In the genomic region with DNA sequence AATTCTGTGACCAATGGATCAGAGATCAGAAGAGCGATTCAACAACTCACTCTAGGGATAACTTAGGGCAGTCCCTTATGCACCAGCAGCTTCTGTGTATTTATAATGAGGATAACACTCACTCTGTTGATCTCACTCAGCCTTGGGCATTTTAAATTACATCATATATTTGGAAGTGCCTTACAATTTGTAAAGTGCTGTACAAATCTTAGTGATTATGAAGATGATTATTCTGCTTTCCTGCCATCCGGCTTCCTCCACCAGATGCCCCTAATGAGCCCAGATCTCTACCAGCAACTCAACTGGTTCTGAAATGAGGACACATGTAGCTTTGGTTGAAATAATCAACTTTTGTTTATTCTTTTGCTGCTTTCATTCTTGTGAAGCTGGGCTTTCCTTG, we compare ENCODE assay signal across 30 cellular contexts.
DNase-seq lines count a peak whose midpoint lies in the region; ATAC-seq and TF ChIP-seq lines count a peak whose summit lies in the region.
"Had no signal": no experiment of that assay in that cellular context is flagged by ENCODE, and none has a peak within 500 bp of the region (broad histone marks: within the 10 kb centered on the region; RNA-seq: fewer than 3 reads in every experiment).

No MANE protein-coding gene starts in this region.

- H3K4me2 ChIP-seq in GM23248 (ENCODE audit: unreplicated experiment) = no peak overlapping the region
- H3K4me2 ChIP-seq in SK-N-SH = no peak overlapping the region
- H3K4me2 ChIP-seq: neural progenitor cell had no signal

- H3K36me3 ChIP-seq in GM23248 (ENCODE audit: low read depth) (no peaks in the 10 kb centered on the region), SK-N-SH (replicated peaks in 1 of 2; ENCODE audit: control insufficient read depth in 1 of 2, insufficient read depth in 2 of 2, low read length in 1 of 2) (no peaks in the 10 kb centered on the region)
- H3K36me3 ChIP-seq: heart left ventricle, left ventricle myocardium inferior, neural progenitor cell, right lobe of liver, tibial nerve had no signal

- no peaks in the 10 kb centered on the region for H3K36me3 Mint-ChIP-seq in activated T-cell treated with anti-CD3 and anti-CD28 coated beads, Interleukin-2, amount 50 U/mL, for 72 hours (ENCODE audit: insufficient read depth in 2 of 2)
- H3K36me3 Mint-ChIP-seq: CD14-positive monocyte, neural progenitor cell had no signal

- H3K79me2 ChIP-seq in GM23248 (ENCODE audit: insufficient read depth) = no peaks in the 10 kb centered on the region
- no peaks in the 10 kb centered on the region for H3K79me2 ChIP-seq in SK-N-SH (ENCODE audit: insufficient read depth)

- DNase-seq in AG09309 (ENCODE audit: low read depth) (no peak), GM23248 (peak; percentile 34), SK-N-SH (peak; percentile 22), foreskin fibroblast (peak; percentile 26 to 68), DMS79 (lab: John Stamatoyannopoulos, UW) (no peak), SKM-1 (lab: John Stamatoyannopoulos, UW; ENCODE audit: unreplicated experiment) (no peak)
- DNase-seq in stimulated activated CD4-positive, alpha-beta T cell treated with anti-CD3 and anti-CD28 coated beads, Interleukin-15, amount 100 ng/mL, for 24 hours = no peak
- no peak for DNase-seq in activated T-cell treated with anti-CD3 and anti-CD28 coated beads, Interleukin-2, amount 50 U/mL, for 72 hours
- DNase-seq: ACHN; activated CD4-positive, alpha-beta memory T cell treated with anti-CD3 and anti-CD28 coated beads, Interleukin-2, amount 10 ng/mL, durations not matched to agents 7 days and 5 days; activated naive CD4-positive, alpha-beta T cell treated with anti-CD3 and anti-CD28 coated beads, Interleukin-2, amount 50 U/mL, for 16 hours; anterior cingulate cortex; heart left ventricle; Kasumi-1; left ventricle myocardium inferior; mesendoderm; MV-4-11; NCI-H1436 treated with DMSO at 0.1 percent for 48 hours; NCI-H2081 treated with DMSO at 0.1 percent for 48 hours; NCI-H345; NCI-H748 treated with DMSO at 0.1 percent for 48 hours; right lobe of liver; SHP77 treated with DMSO at 0.1 percent for 48 hours; stimulated activated CD4-positive, alpha-beta T cell treated with anti-CD3 and anti-CD28 coated beads, Interleukin-4, amount 100 ng/mL, for 1 hour; SW 1271 had no signal

- H3K9me3 ChIP-seq in GM23248 (ENCODE audit: low read depth) = no peaks in the 10 kb centered on the region
- H3K9me3 ChIP-seq in SK-N-SH = no peaks in the 10 kb centered on the region
- H3K9me3 ChIP-seq: heart left ventricle, left ventricle myocardium inferior, right lobe of liver had no signal

- no peaks in the 10 kb centered on the region for H4K20me1 ChIP-seq in GM23248 (ENCODE audit: insufficient read depth)
- H4K20me1 ChIP-seq in SK-N-SH (ENCODE audit: insufficient read depth) = no peaks in the 10 kb centered on the region

- WGBS in GM23248 (ENCODE audit: low coverage in 1 of 2, low lambda C conversion rate in 2 of 2, missing lambda C conversion rate in 2 of 2), 2 experiments = 90 to 98% methylated on average over 2 of the region's 2 CpGs
- WGBS in SK-N-SH (ENCODE audit: low lambda C conversion rate) = 77% methylated on average over 2 of the region's 2 CpGs

- H3K27me3 Mint-ChIP-seq in activated T-cell treated with anti-CD3 and anti-CD28 coated beads, Interleukin-2, amount 50 U/mL, for 72 hours (ENCODE audit: low read depth) = peaks cover 50% of the 10 kb centered on the region
- H3K27me3 Mint-ChIP-seq: activated CD4-positive, alpha-beta memory T cell treated with anti-CD3 and anti-CD28 coated beads, Interleukin-2, amount 10 ng/mL, durations not matched to agents 7 days and 5 days had no signal

- no peak for ATAC-seq in activated T-cell treated with anti-CD3 and anti-CD28 coated beads, Interleukin-2, amount 50 U/mL, for 72 hours (replicated peaks in 1 of 2)
- ATAC-seq: activated T-helper 17 cell treated with anti-CD3 and anti-CD28 coated beads, Interleukin-2, amount 50 U/mL, for 72 hours; HCT116; heart left ventricle; right lobe of liver had no signal

- CTCF ChIA-PET in SK-N-SH (lab: Yijun Ruan, JAX) = interaction anchor here (0.9 to 3.0 kb wide), 3 partner anchors 9 to 366 kb away, joined by 3 to 17 read pairs (median 4); partner anchors contain the start of gene ELL2

- no peak overlapping the region for H3K27ac Mint-ChIP-seq in activated T-cell treated with anti-CD3 and anti-CD28 coated beads, Interleukin-2, amount 50 U/mL, for 72 hours
- H3K27ac Mint-ChIP-seq: activated CD4-positive, alpha-beta memory T cell treated with anti-CD3 and anti-CD28 coated beads, Interleukin-2, amount 10 ng/mL, durations not matched to agents 7 days and 5 days; activated T-helper 17 cell treated with anti-CD3 and anti-CD28 coated beads, Interleukin-2, amount 50 U/mL, for 72 hours; CD14-positive monocyte; neural progenitor cell had no signal

- peaks cover 15% of the 10 kb centered on the region for H3K4me1 Mint-ChIP-seq in activated T-cell treated with anti-CD3 and anti-CD28 coated beads, Interleukin-2, amount 50 U/mL, for 72 hours (ENCODE audit: low read depth)
- H3K4me1 Mint-ChIP-seq: activated T-helper 17 cell treated with anti-CD3 and anti-CD28 coated beads, Interleukin-2, amount 50 U/mL, for 72 hours had no signal

- no peak overlapping the region for H3K4me3 ChIP-seq in AG09309 (ENCODE audit: control insufficient read depth, low read depth, low read length)
- no peak overlapping the region for H3K4me3 ChIP-seq in GM23248
- H3K4me3 ChIP-seq in SK-N-SH (ENCODE audit: low read depth in 2 of 2, low read length in 1 of 2) = no peak overlapping the region
- no peak overlapping the region for H3K4me3 ChIP-seq in foreskin fibroblast (ENCODE audit: low read depth in 1 of 2, low read length in 2 of 2)
- H3K4me3 ChIP-seq: heart left ventricle, left ventricle myocardium inferior, neural progenitor cell, right lobe of liver, tibial nerve had no signal

- POLR2A ChIA-PET in SK-N-SH (lab: Yijun Ruan, JAX) = no interaction called here

- H3K27ac ChIP-seq in GM23248 = no peak overlapping the region
- H3K27ac ChIP-seq in SK-N-SH (ENCODE audit: low read depth in 2 of 2, low read length in 1 of 2) = peak overlapping the region in 1 of 2 experiments; percentile 70; a peak in 2 of 4 replicates
- H3K27ac ChIP-seq: heart left ventricle, left ventricle myocardium inferior, neural progenitor cell, right lobe of liver, tibial nerve had no signal

- H3K9ac ChIP-seq in GM23248 = no peak overlapping the region
- no peak overlapping the region for H3K9ac ChIP-seq in SK-N-SH
- H3K9ac ChIP-seq: neural progenitor cell had no signal

- peak; percentile 6; the same call in 1 of the 2 replicates for TF ChIP-seq RAD21 in SK-N-SH (IDR thresholded peaks at IDR 0.05; ENCODE audit: low read length)

- H3K9me2 ChIP-seq in GM23248 (ENCODE audit: insufficient read depth) (no peaks in the 10 kb centered on the region), SK-N-SH (no peaks in the 10 kb centered on the region)

- in situ Hi-C loops in GM23248 (cut with MboI) = no loop called here

- no peak overlapping the region for H3K4me3 Mint-ChIP-seq in activated T-cell treated with anti-CD3 and anti-CD28 coated beads, Interleukin-2, amount 50 U/mL, for 72 hours
- H3K4me3 Mint-ChIP-seq: activated CD4-positive, alpha-beta memory T cell treated with anti-CD3 and anti-CD28 coated beads, Interleukin-2, amount 10 ng/mL, durations not matched to agents 7 days and 5 days; activated T-helper 17 cell treated with anti-CD3 and anti-CD28 coated beads, Interleukin-2, amount 50 U/mL, for 72 hours; CD14-positive monocyte; neural progenitor cell had no signal

- TF ChIP-seq EP300 in SK-N-SH (IDR thresholded peaks at IDR 0.05; ENCODE audit: borderline replicate concordance in 1 of 2, low read depth in 1 of 2, low read length in 1 of 2) = peak in 1 of 2 experiments; percentile 70; a peak in 1 of 4 replicates

- H2AFZ ChIP-seq in GM23248 = no peak overlapping the region
- no peak overlapping the region for H2AFZ ChIP-seq in SK-N-SH (ENCODE audit: low read depth)
- H2AFZ ChIP-seq: neural progenitor cell had no signal

- peaks cover 59% of the 10 kb centered on the region for H3K4me1 ChIP-seq in GM23248 (ENCODE audit: insufficient read depth)
- peaks cover 15 to 42% of the 10 kb centered on the region in 2 experiments; a peak in 3 of 4 replicates for H3K4me1 ChIP-seq in SK-N-SH (ENCODE audit: control insufficient read depth in 1 of 2, insufficient read depth in 2 of 2, low read depth in 1 of 2, low read length in 1 of 2)
- H3K4me1 ChIP-seq: neural progenitor cell had no signal

- peak; percentile 19 for TF ChIP-seq CTCF in AG09309 (IDR thresholded peaks at IDR 0.05; ENCODE audit: control insufficient read depth, insufficient read depth, low read depth, low read length, missing control alignments)
- no peak; the same call in 1 of the 2 replicates for TF ChIP-seq CTCF in SK-N-SH (IDR thresholded peaks at IDR 0.05)
- peak; percentile 6 for TF ChIP-seq CTCF in foreskin fibroblast (IDR thresholded peaks at IDR 0.05; ENCODE audit: low read depth, low read length)

- peaks cover 0 to 2% of the 10 kb centered on the region in 2 donors for H3K9me3 Mint-ChIP-seq in activated T-cell treated with anti-CD3 and anti-CD28 coated beads, Interleukin-2, amount 50 U/mL, for 72 hours
- H3K9me3 Mint-ChIP-seq: activated CD4-positive, alpha-beta memory T cell treated with anti-CD3 and anti-CD28 coated beads, Interleukin-2, amount 10 ng/mL, durations not matched to agents 7 days and 5 days; activated T-helper 17 cell treated with anti-CD3 and anti-CD28 coated beads, Interleukin-2, amount 50 U/mL, for 72 hours; neural progenitor cell had no signal

- H3F3A ChIP-seq in GM23248 (ENCODE audit: insufficient read depth) (peaks cover 24% of the 10 kb centered on the region), SK-N-SH (replicated peaks; ENCODE audit: insufficient read depth) (peaks cover 8% of the 10 kb centered on the region)

- H3K27me3 ChIP-seq in GM23248 (replicated peaks; ENCODE audit: insufficient read depth) (no peaks in the 10 kb centered on the region), SK-N-SH (ENCODE audit: insufficient read depth) (no peaks in the 10 kb centered on the region)
- H3K27me3 ChIP-seq: heart left ventricle, neural progenitor cell, right lobe of liver, tibial nerve had no signal

TF ChIP-seq in SK-N-SH, 30 proteins besides CTCF, POLR2A, EP300 and RAD21 (continues in another document):
- TF ChIP-seq GABPA (IDR thresholded peaks at IDR 0.05; ENCODE audit: low read depth) = no peak
- TF ChIP-seq MEF2A (IDR thresholded peaks at IDR 0.05; ENCODE audit: borderline replicate concordance, low read depth) = no peak
- no peak for TF ChIP-seq FOXJ3 (CRISPR knock-in tag; IDR thresholded peaks at IDR 0.05)
- no peak for TF ChIP-seq FOXM1 (IDR thresholded peaks at IDR 0.05; ENCODE audit: low read depth)
- no peak for TF ChIP-seq MXI1 (IDR thresholded peaks at IDR 0.05; ENCODE audit: low read depth, low read length)
- TF ChIP-seq YY1 (IDR thresholded peaks at IDR 0.05; ENCODE audit: low read depth) = no peak
- no peak for TF ChIP-seq EZH2phosphoT487 (IDR thresholded peaks at IDR 0.05; ENCODE audit: borderline replicate concordance, low read depth)
- TF ChIP-seq POLR2AphosphoS5 (IDR thresholded peaks at IDR 0.05; ENCODE audit: low read depth, low read length) = no peak
- no peak for TF ChIP-seq RFX5 (IDR thresholded peaks at IDR 0.05; ENCODE audit: low read length)
- TF ChIP-seq FOSL2 (IDR thresholded peaks at IDR 0.05; ENCODE audit: borderline replicate concordance, low read depth) = no peak

Comparison
In these comparisons a context has a peak if more than half of its experiments do, and no peak if none do; other contexts are left out.
1. DNase-seq: peak in GM23248 (single experiment), SK-N-SH (single experiment) and foreskin fibroblast (2 of 2); none in AG09309 (single experiment), stimulated activated CD4-positive, alpha-beta T cell treated with anti-CD3 and anti-CD28 coated beads, Interleukin-15, amount 100 ng/mL, for 24 hours (single experiment), activated T-cell treated with anti-CD3 and anti-CD28 coated beads, Interleukin-2, amount 50 U/mL, for 72 hours (0 of 2), DMS79 (single experiment) and SKM-1 (single experiment).